Comparison of ENCODE assay signal across 8 cellular contexts in genomic region chr15:77419836-77420609, GRCh38.
DNase-seq lines count a peak whose midpoint lies in the region; ATAC-seq and FAIRE-seq lines count a peak whose summit lies in the region.

A gene with protein sequence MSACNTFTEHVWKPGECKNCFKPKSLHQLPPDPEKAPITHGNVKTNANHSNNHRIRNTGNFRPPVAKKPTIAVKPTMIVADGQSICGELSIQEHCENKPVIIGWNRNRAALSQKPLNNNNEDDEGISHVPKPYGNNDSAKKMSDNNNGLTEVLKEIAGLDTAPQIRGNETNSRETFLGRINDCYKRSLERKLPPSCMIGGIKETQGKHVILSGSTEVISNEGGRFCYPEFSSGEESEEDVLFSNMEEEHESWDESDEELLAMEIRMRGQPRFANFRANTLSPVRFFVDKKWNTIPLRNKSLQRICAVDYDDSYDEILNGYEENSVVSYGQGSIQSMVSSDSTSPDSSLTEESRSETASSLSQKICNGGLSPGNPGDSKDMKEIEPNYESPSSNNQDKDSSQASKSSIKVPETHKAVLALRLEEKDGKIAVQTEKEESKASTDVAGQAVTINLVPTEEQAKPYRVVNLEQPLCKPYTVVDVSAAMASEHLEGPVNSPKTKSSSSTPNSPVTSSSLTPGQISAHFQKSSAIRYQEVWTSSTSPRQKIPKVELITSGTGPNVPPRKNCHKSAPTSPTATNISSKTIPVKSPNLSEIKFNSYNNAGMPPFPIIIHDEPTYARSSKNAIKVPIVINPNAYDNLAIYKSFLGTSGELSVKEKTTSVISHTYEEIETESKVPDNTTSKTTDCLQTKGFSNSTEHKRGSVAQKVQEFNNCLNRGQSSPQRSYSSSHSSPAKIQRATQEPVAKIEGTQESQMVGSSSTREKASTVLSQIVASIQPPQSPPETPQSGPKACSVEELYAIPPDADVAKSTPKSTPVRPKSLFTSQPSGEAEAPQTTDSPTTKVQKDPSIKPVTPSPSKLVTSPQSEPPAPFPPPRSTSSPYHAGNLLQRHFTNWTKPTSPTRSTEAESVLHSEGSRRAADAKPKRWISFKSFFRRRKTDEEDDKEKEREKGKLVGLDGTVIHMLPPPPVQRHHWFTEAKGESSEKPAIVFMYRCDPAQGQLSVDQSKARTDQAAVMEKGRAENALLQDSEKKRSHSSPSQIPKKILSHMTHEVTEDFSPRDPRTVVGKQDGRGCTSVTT (N-terminal part only) (minus strand): TSS chr15:77420104. CDS start chr15:77181926, 238,178 bp downstream.

- peak within 1 kb of the TSS; percentile 88 for H3K27ac ChIP-seq in effector memory CD4-positive, alpha-beta T cell (ENCODE audit: insufficient read depth, low read length, poor library complexity, severe bottlenecking)

- peak within 1 kb of the TSS; percentile 97 for H3K4me3 Mint-ChIP-seq in memory B cell

- H3K27ac Mint-ChIP-seq in memory B cell = peak within 1 kb of the TSS; percentile 98

- peak within 1 kb of the TSS; percentile 88 for H3K4me3 ChIP-seq in effector memory CD4-positive, alpha-beta T cell (ENCODE audit: insufficient read depth, low read depth, low read length, poor library complexity, severe bottlenecking)

- ATAC-seq in GM21367 (IDR thresholded peaks at IDR 0.05; ENCODE audit: unreplicated experiment) (peak; percentile 76), memory B cell (ENCODE audit: low read depth) (peak; percentile 93)

- no peaks in the 10 kb centered on the region for H3K27me3 ChIP-seq in effector memory CD4-positive, alpha-beta T cell (replicated peaks; ENCODE audit: control insufficient read depth, insufficient read depth, low read length, poor library complexity, severe bottlenecking)

- no peaks in the 10 kb centered on the region for H3K9me3 Mint-ChIP-seq in memory B cell

- no peaks in the 10 kb centered on the region for H3K36me3 ChIP-seq in effector memory CD4-positive, alpha-beta T cell (ENCODE audit: control insufficient read depth, insufficient read depth, low read length)

- no peaks in the 10 kb centered on the region for H3K27me3 Mint-ChIP-seq in memory B cell

- H3K36me3 Mint-ChIP-seq in memory B cell = peaks cover 2% of the 10 kb centered on the region

- no peaks in the 10 kb centered on the region for H3K4me1 ChIP-seq in effector memory CD4-positive, alpha-beta T cell (ENCODE audit: control insufficient read depth, insufficient read depth, low read length, poor library complexity, severe bottlenecking)

- DNase-seq in COR-L47 (lab: John Stamatoyannopoulos, UW) (peak; percentile 96), HTR-8/SVneo (ENCODE audit: insufficient read length, low spot score) (peak; percentile 95), NOMO-1 treated with DMSO at 0.1 percent for 48 hours (lab: John Stamatoyannopoulos, UW; ENCODE audit: unreplicated experiment) (peak; percentile 96), memory B cell (ENCODE audit: low spot score in 2 of 2) (peak; percentile 95 to 99)
- DNase-seq in activated CD8-positive, alpha-beta memory T cell treated with anti-CD3 and anti-CD28 coated beads for 4 hours (ENCODE audit: low read depth in 2 of 2) = peak; percentile 99 to 100
- peak; percentile 98 to 99 (median 99) for DNase-seq in effector memory CD4-positive, alpha-beta T cell
- DNase-seq in stimulated activated CD8-positive, alpha-beta memory T cell treated with anti-CD3 and anti-CD28 coated beads, Interleukin-12 subunit alpha, Interleukin-12 subunit beta, amount 100 ng/mL, for 1 hour (ENCODE audit: low read depth) = peak; percentile 99

- H3K4me1 Mint-ChIP-seq in memory B cell = peaks cover 21% of the 10 kb centered on the region

- no peaks in the 10 kb centered on the region for H3K9me3 ChIP-seq in effector memory CD4-positive, alpha-beta T cell (ENCODE audit: control insufficient read depth, low read length)

- FAIRE-seq in HTR-8/SVneo (lab: Jason Lieb, UNC) = peak; percentile 88

Comparison
In these comparisons a context has a peak if more than half of its experiments do, and no peak if none do; other contexts are left out.
1. Peak in every context shown above with its lines: DNase-seq, ATAC-seq, H3K4me3 ChIP-seq and H3K27ac ChIP-seq.